ENCODE assay signal across 8 cellular contexts in the genomic region with DNA sequence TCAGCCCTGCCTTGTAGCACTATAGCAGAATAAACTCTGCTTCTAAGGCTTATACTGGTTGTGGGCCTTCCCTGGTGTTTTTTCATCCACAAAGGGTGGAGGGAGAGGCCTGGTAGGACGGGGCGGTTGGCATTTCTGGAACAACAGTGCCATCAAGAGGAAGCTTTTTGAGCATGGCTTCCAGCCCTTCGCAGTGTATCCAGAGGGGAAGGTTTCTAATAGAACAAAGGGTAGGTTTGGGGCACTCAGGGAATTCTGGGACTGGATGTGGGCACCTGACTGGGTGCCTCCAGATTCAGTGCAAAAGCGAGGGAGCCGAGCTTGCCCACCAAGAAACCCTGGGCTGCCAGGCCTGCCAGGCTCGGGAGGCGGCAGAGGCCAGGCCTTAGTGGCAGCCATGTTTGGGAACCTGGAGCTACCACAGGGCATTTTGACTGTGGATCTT.
A peak's percentile ranks its signal among the peaks of the same experiment; 100 is the strongest.
DNase-seq lines count a peak whose midpoint lies in the region; ATAC-seq and TF ChIP-seq lines count a peak whose summit lies in the region.

No MANE protein-coding gene starts in this region.

- ATAC-seq in GM18517 (IDR thresholded peaks at IDR 0.05; ENCODE audit: unreplicated experiment) (peak; percentile 73), HG03095 (IDR thresholded peaks at IDR 0.05; ENCODE audit: unreplicated experiment) (peak; percentile 73), HG03039 (IDR thresholded peaks at IDR 0.05; ENCODE audit: unreplicated experiment) (no peak)

- H3K36me3 Mint-ChIP-seq in activated naive CD8-positive, alpha-beta T cell treated with anti-CD3 and anti-CD28 coated beads for 36 hours: no peaks in the 10 kb centered on the region

- DNase-seq in AG08396 (ENCODE audit: low spot score) (peak; percentile 62), NCI-H2171 treated with DMSO at 0.1 percent for 48 hours (lab: John Stamatoyannopoulos, UW) (peak; percentile 80), cardiac fibroblast (ENCODE audit: low read depth in 2 of 2) (peak; percentile 7 to 12), middle frontal gyrus (ENCODE audit: extremely low spot score, low spot score) (peak; percentile 17)
- DNase-seq in activated naive CD8-positive, alpha-beta T cell treated with anti-CD3 and anti-CD28 coated beads for 36 hours: no peak

- H3K9me3 Mint-ChIP-seq in activated naive CD8-positive, alpha-beta T cell treated with anti-CD3 and anti-CD28 coated beads for 36 hours: no peaks in the 10 kb centered on the region

- TF ChIP-seq CTCF in cardiac fibroblast (IDR thresholded peaks at IDR 0.05; ENCODE audit: low read depth, low read length): no peak

- H3K4me3 ChIP-seq in cardiac fibroblast (replicated peaks in 1 of 2; ENCODE audit: low read depth in 2 of 2, low read length in 2 of 2): no peak overlapping the region

- H3K4me3 Mint-ChIP-seq in activated naive CD8-positive, alpha-beta T cell treated with anti-CD3 and anti-CD28 coated beads for 36 hours: no peak overlapping the region

- no peaks in the 10 kb centered on the region for H3K4me1 Mint-ChIP-seq in activated naive CD8-positive, alpha-beta T cell treated with anti-CD3 and anti-CD28 coated beads for 36 hours

- no peaks in the 10 kb centered on the region for H3K27me3 Mint-ChIP-seq in activated naive CD8-positive, alpha-beta T cell treated with anti-CD3 and anti-CD28 coated beads for 36 hours

- no peak overlapping the region for H3K27ac Mint-ChIP-seq in activated naive CD8-positive, alpha-beta T cell treated with anti-CD3 and anti-CD28 coated beads for 36 hours
